9 cellular contexts compared by ENCODE assay signal in genomic region chr12:121509339-121509738, GRCh38.
"Had no signal": no experiment of that assay in that cellular context is flagged by ENCODE, and none has a peak within 500 bp of the region (broad histone marks: within the 10 kb centered on the region; RNA-seq: fewer than 3 reads in every experiment).

No MANE protein-coding gene starts in this region.

- H3K9ac ChIP-seq: KMS-11 had no signal

- FAIRE-seq: HepG2, HTR-8/SVneo, K562 had no signal

- H3K27ac ChIP-seq: HL-60, KMS-11 had no signal

- DNase-seq: IMR-90, KBM-7, KG1 had no signal

- H3K9me3 Mint-ChIP-seq: IgD-negative memory B cell had no signal

- H3K4me3 ChIP-seq: K562 had no signal

- H3K27ac Mint-ChIP-seq: IgD-negative memory B cell had no signal

- H3K4me3 Mint-ChIP-seq: IgD-negative memory B cell had no signal

- H3K27me3 Mint-ChIP-seq: IgD-negative memory B cell had no signal

- H3K4me2 ChIP-seq: KMS-11 had no signal

- ATAC-seq: HepG2, K562 had no signal
